Comparison of ENCODE assay signal across 1 cellular context in genomic region chr14:89248430-89249295, GRCh38.
TF ChIP-seq lines count a peak whose summit lies in the region.

No MANE protein-coding gene starts in this region.

TF ChIP-seq in GM23338, 12 proteins besides CTCF, POLR2A, EP300 and RAD21 (continued from another document):
- TF ChIP-seq ZNF462 (CRISPR knock-in tag; IDR thresholded peaks at IDR 0.05) (no peak), ZNF331 (CRISPR knock-in tag; IDR thresholded peaks at IDR 0.05; ENCODE audit: low read depth) (no peak), REST (IDR thresholded peaks at IDR 0.05; ENCODE audit: unreplicated experiment) (no peak), STAT1 (IDR thresholded peaks at IDR 0.05; ENCODE audit: unreplicated experiment) (no peak), EZH2 (IDR thresholded peaks at IDR 0.05; ENCODE audit: low read depth, unreplicated experiment) (no peak)
